18 cellular contexts compared by ENCODE assay signal in the genomic region with DNA sequence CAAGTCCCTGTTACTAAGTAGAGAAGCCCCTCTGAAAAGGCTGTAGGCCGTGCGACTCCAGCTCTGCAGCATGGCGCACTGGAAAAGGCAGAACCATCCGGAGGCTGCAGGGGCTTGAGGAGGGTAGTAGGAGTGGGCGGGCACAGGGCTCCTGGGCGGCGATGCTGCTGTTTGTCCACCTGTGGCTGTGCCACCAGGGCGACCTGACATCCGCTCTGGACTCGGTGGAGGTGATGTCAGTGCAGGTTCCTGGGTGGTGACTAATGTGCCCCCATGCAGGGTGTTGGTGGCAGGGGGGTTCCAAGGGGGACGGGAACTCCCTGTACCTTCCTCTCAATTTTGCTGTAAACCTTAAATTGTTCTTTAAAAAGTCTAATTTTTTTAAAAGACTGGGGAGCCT. TPM values are rescaled to one million over a fixed set of nuclear protein-coding genes. Genes with fewer than 3 reads are reported as not detected.
DNase-seq lines count a peak whose midpoint lies in the region; ATAC-seq and TF ChIP-seq lines count a peak whose summit lies in the region.
"Had no signal": no experiment of that assay in that cellular context is flagged by ENCODE, and none has a peak within 500 bp of the region (broad histone marks: within the 10 kb centered on the region; RNA-seq: fewer than 3 reads in every experiment).

No MANE protein-coding gene starts in this region.

- no peak overlapping the region for H2AK5ac ChIP-seq in trophoblast cell (ENCODE audit: low read length)

- no peak overlapping the region for H3K27ac ChIP-seq in HEK293 (ENCODE audit: extremely low read depth, low read depth, low read length)
- H3K27ac ChIP-seq in trophoblast cell (ENCODE audit: low read depth, low read length), result no peak overlapping the region

- H3K23ac ChIP-seq in trophoblast cell (ENCODE audit: low read length), result no peak overlapping the region

- WGBS in trophoblast cell (ENCODE audit: extremely low coverage, insufficient coverage, insufficient read length), result no CpG with 5 or more reads among the region's 11 CpGs

- no peaks in the 10 kb centered on the region for H3K79me1 ChIP-seq in trophoblast cell (ENCODE audit: low read length)

- H3K27me3 ChIP-seq in trophoblast cell (ENCODE audit: insufficient read depth, low read length), result no peaks in the 10 kb centered on the region
- H3K27me3 ChIP-seq: MG63 had no signal

- CTCF ChIA-PET in HEK293 (lab: Yijun Ruan, JAX), result no interaction called here

- H2BK12ac ChIP-seq in trophoblast cell (ENCODE audit: low read length), result no peak overlapping the region

- DNase-seq in D341Med (ENCODE audit: low spot score), result peak; percentile 42
- peak; percentile 18 for DNase-seq in kidney tubule cell (ENCODE audit: low spot score)
- DNase-seq in trophoblast cell, result peak; percentile 35 to 49
- DNase-seq in T-helper 2 cell, result no peak
- DNase-seq in UCSD-AML1 (lab: John Stamatoyannopoulos, UW; ENCODE audit: unreplicated experiment), result no peak
- DNase-seq: AML-193, dermis blood vessel endothelial cell, foreskin fibroblast, hippocampal formation, IMR-90, mesendoderm, MG63, naive B cell, NCI-H146, NCI-H2171, NCI-H526 had no signal

- no peak for ATAC-seq in HG03196 (IDR thresholded peaks at IDR 0.05; ENCODE audit: unreplicated experiment)

- H3K9me3 ChIP-seq in HEK293 (ENCODE audit: control insufficient read depth, insufficient read depth, low read depth, low read length) (no peaks in the 10 kb centered on the region), trophoblast cell (ENCODE audit: insufficient read depth, low read depth, low read length) (peaks cover 6% of the 10 kb centered on the region)
- H3K9me3 ChIP-seq: MG63 had no signal

- H3K79me2 ChIP-seq in trophoblast cell (ENCODE audit: control insufficient read depth, insufficient read depth, low read length, poor library complexity), result no peaks in the 10 kb centered on the region

- H3K9ac ChIP-seq in trophoblast cell (ENCODE audit: low read length), result no peak overlapping the region

- H3K4me1 ChIP-seq in HEK293 (ENCODE audit: control insufficient read depth, insufficient read depth, low read length) (no peaks in the 10 kb centered on the region), trophoblast cell (ENCODE audit: control insufficient read depth in 1 of 2, insufficient read depth in 2 of 2, low read length in 2 of 2) (peaks cover 5 to 7% of the 10 kb centered on the region in 2 experiments)

- no peak overlapping the region for H3K14ac ChIP-seq in trophoblast cell (ENCODE audit: low read length)

- POLR2A ChIA-PET in HEK293 (lab: Yijun Ruan, JAX), result no interaction called here

- H3K18ac ChIP-seq in trophoblast cell (ENCODE audit: low read length), result no peak overlapping the region

- H2BK120ac ChIP-seq in trophoblast cell (ENCODE audit: insufficient read depth, low read length, poor library complexity), result no peak overlapping the region

- TF ChIP-seq CTCF in HEK293 (tag by site-specific recombination; IDR thresholded peaks at IDR 0.05), result no peak

- H4K91ac ChIP-seq in trophoblast cell (ENCODE audit: low read depth, low read length), result no peak overlapping the region

- no peak overlapping the region for H4K8ac ChIP-seq in trophoblast cell (ENCODE audit: low read depth, low read length)

- H3K4me3 ChIP-seq in HEK293 (ENCODE audit: low read depth, low read length) (no peak overlapping the region), trophoblast cell (ENCODE audit: low read depth, low read length) (no peak overlapping the region)
- H3K4me3 ChIP-seq: MG63 had no signal

- no peak overlapping the region for H2AFZ ChIP-seq in trophoblast cell (ENCODE audit: insufficient read depth, low read length, poor library complexity)

- no peak overlapping the region for H2BK5ac ChIP-seq in trophoblast cell (ENCODE audit: low read depth, low read length, poor library complexity)

- H3K36me3 ChIP-seq in HEK293 (ENCODE audit: control insufficient read depth in 2 of 2, insufficient read depth in 1 of 2, low read length in 2 of 2), result peaks cover 0 to 72% of the 10 kb centered on the region in 2 experiments; a peak in 1 of 3 replicates
- peaks cover 64 to 65% of the 10 kb centered on the region in 2 experiments for H3K36me3 ChIP-seq in trophoblast cell (ENCODE audit: control insufficient read depth in 1 of 2, insufficient read depth in 2 of 2, low read length in 2 of 2)

- no peak overlapping the region for H3K4ac ChIP-seq in trophoblast cell (ENCODE audit: low read depth, low read length)

- H4K12ac ChIP-seq in trophoblast cell (ENCODE audit: low read depth, low read length), result no peak overlapping the region

- no peak overlapping the region for H3K4me2 ChIP-seq in trophoblast cell (ENCODE audit: low read length)

TF ChIP-seq in HEK293, 187 proteins besides CTCF, POLR2A, EP300 and RAD21:
- TF ChIP-seq GLIS1 (tag by site-specific recombination; IDR thresholded peaks at IDR 0.05), result peak; percentile 17; the same call in 1 of the 2 replicates
- TF ChIP-seq ZNF202 (tag by site-specific recombination; IDR thresholded peaks at IDR 0.05; ENCODE audit: borderline replicate concordance), result no peak

RNA-seq across cellular contexts. Expression of gene PCGF3, which starts 58.3 kb away (rescaled TPM):
- polyA plus RNA-seq in trophoblast cell (2013), result 63.6 and 66.1 TPM in 2 replicates

Comparison
In these comparisons a context has a peak if more than half of its experiments do, and no peak if none do; other contexts are left out.
1. DNase-seq: peak in D341Med (single experiment), kidney tubule cell (single experiment) and trophoblast cell (2 of 2); none in T-helper 2 cell (0 of 5) and UCSD-AML1 (single experiment).